1 cellular context compared by ENCODE assay signal in the genomic region with DNA sequence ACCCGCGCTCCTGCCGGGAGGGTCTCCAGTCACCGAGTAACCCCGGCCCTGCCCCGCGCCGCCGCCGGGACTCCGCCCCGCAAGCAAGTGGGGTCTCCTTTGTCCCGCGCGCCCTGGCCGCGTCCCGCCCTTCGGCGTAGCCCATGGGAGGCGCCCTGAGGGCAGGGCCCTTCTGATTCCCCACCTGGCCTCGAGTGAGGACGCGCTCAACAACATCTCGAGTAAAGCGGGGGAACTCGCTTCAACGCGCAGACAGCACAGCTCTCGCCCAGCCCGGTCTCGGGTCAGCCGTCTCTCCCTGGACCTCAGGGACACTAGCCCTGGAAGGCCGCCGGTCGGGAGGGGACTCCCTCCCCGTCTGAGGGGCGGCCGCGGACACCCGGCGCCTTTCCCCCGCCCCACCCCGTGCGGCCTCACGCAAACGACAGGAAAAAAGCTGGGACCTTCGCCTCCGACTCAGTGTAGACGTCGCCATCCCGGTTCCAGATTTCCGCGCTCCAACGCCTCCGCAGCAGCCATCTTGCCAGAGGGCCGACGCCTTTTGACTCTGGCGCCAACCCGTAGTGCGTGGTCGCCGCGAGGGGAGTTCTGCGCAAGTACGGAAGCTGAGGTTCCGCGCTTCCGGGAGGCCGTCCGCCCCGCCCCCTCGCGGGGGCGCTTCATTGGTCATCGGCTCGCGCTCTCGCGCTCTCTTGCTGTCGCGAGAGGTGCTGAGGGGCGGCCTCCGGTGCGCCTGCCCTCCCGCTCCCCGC.
TF ChIP-seq lines count a peak whose summit lies in the region.

No MANE protein-coding gene starts in this region.

TF ChIP-seq in HepG2, 621 proteins besides CTCF, POLR2A, EP300 and RAD21 (continued from another document and continues in another):
- TF ChIP-seq, protein P1, sequence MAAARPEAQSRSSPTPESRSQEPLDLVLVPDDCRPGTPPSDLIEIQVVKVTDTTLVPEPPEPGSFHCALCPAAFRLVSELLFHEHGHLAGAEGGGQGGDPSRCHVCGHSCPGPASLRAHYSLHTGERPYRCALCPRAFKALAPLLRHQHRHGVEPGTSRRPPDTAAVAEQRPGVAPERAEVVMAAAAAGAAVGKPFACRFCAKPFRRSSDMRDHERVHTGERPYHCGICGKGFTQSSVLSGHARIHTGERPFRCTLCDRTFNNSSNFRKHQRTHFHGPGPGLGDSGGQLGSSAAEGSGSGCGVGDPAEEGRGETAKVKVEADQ (CRISPR knock-in tag; IDR thresholded peaks at IDR 0.05; ENCODE audit: borderline replicate concordance), result no peak
- TF ChIP-seq SP5 (CRISPR knock-in tag; IDR thresholded peaks at IDR 0.05; ENCODE audit: borderline replicate concordance, low read depth) (peak; percentile 80), ZNF552 (CRISPR knock-in tag; IDR thresholded peaks at IDR 0.05; ENCODE audit: borderline replicate concordance) (peak; percentile 93; the same call in 1 of the 2 replicates), ZNF749 (CRISPR knock-in tag; IDR thresholded peaks at IDR 0.05; ENCODE audit: borderline replicate concordance) (peak; percentile 92), FOXK2 (IDR thresholded peaks at IDR 0.05) (no peak), ZMYM4 (CRISPR knock-in tag; IDR thresholded peaks at IDR 0.05) (peak; percentile 80), ZNF10 (CRISPR knock-in tag; IDR thresholded peaks at IDR 0.05; ENCODE audit: borderline replicate concordance, low read depth) (0 out of 2 replicates have a peak, but pooled peaks have one; percentile 70), CREB1 (IDR thresholded peaks at IDR 0.05) (peak; percentile 69; the same call in 1 of the 2 replicates), CREB1 (CRISPR knock-in tag; IDR thresholded peaks at IDR 0.05) (peak; percentile 84), KLF16 (CRISPR knock-in tag; IDR thresholded peaks at IDR 0.05) (peak; percentile 58 to 99; a peak in 2 of 4 replicates), TCF12 (IDR thresholded peaks at IDR 0.05) (no peak), TCF12 (CRISPR knock-in tag; IDR thresholded peaks at IDR 0.05) (peak; percentile 81), ZNF263 (CRISPR knock-in tag; IDR thresholded peaks at IDR 0.05) (peak; percentile 52; the same call in 1 of the 2 replicates), GLI4 (CRISPR knock-in tag; IDR thresholded peaks at IDR 0.05; ENCODE audit: borderline replicate concordance) (peak; percentile 42; the same call in 1 of the 2 replicates), ZNF678 (CRISPR knock-in tag; IDR thresholded peaks at IDR 0.05) (peak; percentile 87; the same call in 1 of the 2 replicates), CBX5 (CRISPR knock-in tag; IDR thresholded peaks at IDR 0.05; ENCODE audit: borderline replicate concordance) (peak; percentile 97), CHD4 (IDR thresholded peaks at IDR 0.05; ENCODE audit: borderline replicate concordance, low read length) (no peak), IRX3 (CRISPR knock-in tag; IDR thresholded peaks at IDR 0.05; ENCODE audit: borderline replicate concordance, low read depth) (peak; percentile 96), ZNF350 (CRISPR knock-in tag; IDR thresholded peaks at IDR 0.05; ENCODE audit: borderline replicate concordance, low read depth) (peak; percentile 96), ZNF674 (CRISPR knock-in tag; IDR thresholded peaks at IDR 0.05; ENCODE audit: low read depth) (peak; percentile 91; the same call in 1 of the 2 replicates), RARG (CRISPR knock-in tag; IDR thresholded peaks at IDR 0.05; ENCODE audit: low read depth) (peak; percentile 97; the same call in 1 of the 2 replicates), MAFG (CRISPR knock-in tag; IDR thresholded peaks at IDR 0.05) (no peak), TAF1 (CRISPR knock-in tag; IDR thresholded peaks at IDR 0.05) (peak; percentile 97)
- TF ChIP-seq, protein P2, sequence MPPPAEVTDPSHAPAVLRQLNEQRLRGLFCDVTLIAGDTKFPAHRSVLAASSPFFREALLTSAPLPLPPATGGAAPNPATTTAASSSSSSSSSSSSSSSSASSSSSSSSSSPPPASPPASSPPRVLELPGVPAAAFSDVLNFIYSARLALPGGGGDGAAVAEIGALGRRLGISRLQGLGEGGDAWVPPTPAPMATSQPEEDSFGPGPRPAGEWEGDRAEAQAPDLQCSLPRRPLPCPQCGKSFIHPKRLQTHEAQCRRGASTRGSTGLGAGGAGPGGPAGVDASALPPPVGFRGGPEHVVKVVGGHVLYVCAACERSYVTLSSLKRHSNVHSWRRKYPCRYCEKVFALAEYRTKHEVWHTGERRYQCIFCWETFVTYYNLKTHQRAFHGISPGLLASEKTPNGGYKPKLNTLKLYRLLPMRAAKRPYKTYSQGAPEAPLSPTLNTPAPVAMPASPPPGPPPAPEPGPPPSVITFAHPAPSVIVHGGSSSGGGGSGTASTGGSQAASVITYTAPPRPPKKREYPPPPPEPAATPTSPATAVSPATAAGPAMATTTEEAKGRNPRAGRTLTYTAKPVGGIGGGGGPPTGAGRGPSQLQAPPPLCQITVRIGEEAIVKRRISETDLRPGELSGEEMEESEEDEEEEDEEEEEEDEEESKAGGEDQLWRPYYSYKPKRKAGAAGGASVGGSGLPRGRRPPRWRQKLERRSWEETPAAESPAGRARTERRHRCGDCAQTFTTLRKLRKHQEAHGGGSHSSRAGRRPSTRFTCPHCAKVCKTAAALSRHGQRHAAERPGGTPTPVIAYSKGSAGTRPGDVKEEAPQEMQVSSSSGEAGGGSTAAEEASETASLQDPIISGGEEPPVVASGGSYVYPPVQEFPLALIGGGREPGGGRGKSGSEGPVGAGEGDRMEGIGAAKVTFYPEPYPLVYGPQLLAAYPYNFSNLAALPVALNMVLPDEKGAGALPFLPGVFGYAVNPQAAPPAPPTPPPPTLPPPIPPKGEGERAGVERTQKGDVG (CRISPR knock-in tag; IDR thresholded peaks at IDR 0.05; ENCODE audit: borderline replicate concordance), result peak; percentile 49; the same call in 1 of the 2 replicates
- TF ChIP-seq, protein P3, sequence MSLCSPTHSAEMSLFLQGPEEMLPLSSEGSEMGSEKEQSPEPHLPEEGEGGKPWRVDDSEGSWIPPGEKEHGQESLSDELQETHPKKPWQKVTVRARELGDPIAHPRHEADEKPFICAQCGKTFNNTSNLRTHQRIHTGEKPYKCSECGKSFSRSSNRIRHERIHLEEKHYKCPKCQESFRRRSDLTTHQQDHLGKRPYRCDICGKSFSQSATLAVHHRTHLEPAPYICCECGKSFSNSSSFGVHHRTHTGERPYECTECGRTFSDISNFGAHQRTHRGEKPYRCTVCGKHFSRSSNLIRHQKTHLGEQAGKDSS (CRISPR knock-in tag; IDR thresholded peaks at IDR 0.05; ENCODE audit: borderline replicate concordance, low read depth), result peak; percentile 97
- TF ChIP-seq, protein P4, sequence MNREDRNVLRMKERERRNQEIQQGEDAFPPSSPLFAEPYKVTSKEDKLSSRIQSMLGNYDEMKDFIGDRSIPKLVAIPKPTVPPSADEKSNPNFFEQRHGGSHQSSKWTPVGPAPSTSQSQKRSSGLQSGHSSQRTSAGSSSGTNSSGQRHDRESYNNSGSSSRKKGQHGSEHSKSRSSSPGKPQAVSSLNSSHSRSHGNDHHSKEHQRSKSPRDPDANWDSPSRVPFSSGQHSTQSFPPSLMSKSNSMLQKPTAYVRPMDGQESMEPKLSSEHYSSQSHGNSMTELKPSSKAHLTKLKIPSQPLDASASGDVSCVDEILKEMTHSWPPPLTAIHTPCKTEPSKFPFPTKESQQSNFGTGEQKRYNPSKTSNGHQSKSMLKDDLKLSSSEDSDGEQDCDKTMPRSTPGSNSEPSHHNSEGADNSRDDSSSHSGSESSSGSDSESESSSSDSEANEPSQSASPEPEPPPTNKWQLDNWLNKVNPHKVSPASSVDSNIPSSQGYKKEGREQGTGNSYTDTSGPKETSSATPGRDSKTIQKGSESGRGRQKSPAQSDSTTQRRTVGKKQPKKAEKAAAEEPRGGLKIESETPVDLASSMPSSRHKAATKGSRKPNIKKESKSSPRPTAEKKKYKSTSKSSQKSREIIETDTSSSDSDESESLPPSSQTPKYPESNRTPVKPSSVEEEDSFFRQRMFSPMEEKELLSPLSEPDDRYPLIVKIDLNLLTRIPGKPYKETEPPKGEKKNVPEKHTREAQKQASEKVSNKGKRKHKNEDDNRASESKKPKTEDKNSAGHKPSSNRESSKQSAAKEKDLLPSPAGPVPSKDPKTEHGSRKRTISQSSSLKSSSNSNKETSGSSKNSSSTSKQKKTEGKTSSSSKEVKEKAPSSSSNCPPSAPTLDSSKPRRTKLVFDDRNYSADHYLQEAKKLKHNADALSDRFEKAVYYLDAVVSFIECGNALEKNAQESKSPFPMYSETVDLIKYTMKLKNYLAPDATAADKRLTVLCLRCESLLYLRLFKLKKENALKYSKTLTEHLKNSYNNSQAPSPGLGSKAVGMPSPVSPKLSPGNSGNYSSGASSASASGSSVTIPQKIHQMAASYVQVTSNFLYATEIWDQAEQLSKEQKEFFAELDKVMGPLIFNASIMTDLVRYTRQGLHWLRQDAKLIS (CRISPR knock-in tag; IDR thresholded peaks at IDR 0.05), result peak; percentile 82; the same call in 1 of the 2 replicates
- TF ChIP-seq, protein P5, sequence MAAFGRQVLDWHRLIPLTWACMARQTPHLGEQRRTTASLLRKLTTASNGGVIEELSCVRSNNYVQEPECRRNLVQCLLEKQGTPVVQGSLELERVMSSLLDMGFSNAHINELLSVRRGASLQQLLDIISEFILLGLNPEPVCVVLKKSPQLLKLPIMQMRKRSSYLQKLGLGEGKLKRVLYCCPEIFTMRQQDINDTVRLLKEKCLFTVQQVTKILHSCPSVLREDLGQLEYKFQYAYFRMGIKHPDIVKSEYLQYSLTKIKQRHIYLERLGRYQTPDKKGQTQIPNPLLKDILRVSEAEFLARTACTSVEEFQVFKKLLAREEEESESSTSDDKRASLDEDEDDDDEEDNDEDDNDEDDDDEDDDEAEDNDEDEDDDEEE (CRISPR knock-in tag; IDR thresholded peaks at IDR 0.05), result peak; percentile 83; the same call in 1 of the 2 replicates
- TF ChIP-seq, protein P6, sequence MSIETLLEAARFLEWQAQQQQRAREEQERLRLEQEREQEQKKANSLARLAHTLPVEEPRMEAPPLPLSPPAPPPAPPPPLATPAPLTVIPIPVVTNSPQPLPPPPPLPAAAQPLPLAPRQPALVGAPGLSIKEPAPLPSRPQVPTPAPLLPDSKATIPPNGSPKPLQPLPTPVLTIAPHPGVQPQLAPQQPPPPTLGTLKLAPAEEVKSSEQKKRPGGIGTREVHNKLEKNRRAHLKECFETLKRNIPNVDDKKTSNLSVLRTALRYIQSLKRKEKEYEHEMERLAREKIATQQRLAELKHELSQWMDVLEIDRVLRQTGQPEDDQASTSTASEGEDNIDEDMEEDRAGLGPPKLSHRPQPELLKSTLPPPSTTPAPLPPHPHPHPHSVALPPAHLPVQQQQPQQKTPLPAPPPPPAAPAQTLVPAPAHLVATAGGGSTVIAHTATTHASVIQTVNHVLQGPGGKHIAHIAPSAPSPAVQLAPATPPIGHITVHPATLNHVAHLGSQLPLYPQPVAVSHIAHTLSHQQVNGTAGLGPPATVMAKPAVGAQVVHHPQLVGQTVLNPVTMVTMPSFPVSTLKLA (IDR thresholded peaks at IDR 0.05), result peak; percentile 72
- TF ChIP-seq, protein P7, sequence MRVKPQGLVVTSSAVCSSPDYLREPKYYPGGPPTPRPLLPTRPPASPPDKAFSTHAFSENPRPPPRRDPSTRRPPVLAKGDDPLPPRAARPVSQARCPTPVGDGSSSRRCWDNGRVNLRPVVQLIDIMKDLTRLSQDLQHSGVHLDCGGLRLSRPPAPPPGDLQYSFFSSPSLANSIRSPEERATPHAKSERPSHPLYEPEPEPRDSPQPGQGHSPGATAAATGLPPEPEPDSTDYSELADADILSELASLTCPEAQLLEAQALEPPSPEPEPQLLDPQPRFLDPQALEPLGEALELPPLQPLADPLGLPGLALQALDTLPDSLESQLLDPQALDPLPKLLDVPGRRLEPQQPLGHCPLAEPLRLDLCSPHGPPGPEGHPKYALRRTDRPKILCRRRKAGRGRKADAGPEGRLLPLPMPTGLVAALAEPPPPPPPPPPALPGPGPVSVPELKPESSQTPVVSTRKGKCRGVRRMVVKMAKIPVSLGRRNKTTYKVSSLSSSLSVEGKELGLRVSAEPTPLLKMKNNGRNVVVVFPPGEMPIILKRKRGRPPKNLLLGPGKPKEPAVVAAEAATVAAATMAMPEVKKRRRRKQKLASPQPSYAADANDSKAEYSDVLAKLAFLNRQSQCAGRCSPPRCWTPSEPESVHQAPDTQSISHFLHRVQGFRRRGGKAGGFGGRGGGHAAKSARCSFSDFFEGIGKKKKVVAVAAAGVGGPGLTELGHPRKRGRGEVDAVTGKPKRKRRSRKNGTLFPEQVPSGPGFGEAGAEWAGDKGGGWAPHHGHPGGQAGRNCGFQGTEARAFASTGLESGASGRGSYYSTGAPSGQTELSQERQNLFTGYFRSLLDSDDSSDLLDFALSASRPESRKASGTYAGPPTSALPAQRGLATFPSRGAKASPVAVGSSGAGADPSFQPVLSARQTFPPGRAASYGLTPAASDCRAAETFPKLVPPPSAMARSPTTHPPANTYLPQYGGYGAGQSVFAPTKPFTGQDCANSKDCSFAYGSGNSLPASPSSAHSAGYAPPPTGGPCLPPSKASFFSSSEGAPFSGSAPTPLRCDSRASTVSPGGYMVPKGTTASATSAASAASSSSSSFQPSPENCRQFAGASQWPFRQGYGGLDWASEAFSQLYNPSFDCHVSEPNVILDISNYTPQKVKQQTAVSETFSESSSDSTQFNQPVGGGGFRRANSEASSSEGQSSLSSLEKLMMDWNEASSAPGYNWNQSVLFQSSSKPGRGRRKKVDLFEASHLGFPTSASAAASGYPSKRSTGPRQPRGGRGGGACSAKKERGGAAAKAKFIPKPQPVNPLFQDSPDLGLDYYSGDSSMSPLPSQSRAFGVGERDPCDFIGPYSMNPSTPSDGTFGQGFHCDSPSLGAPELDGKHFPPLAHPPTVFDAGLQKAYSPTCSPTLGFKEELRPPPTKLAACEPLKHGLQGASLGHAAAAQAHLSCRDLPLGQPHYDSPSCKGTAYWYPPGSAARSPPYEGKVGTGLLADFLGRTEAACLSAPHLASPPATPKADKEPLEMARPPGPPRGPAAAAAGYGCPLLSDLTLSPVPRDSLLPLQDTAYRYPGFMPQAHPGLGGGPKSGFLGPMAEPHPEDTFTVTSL (CRISPR knock-in tag; IDR thresholded peaks at IDR 0.05; ENCODE audit: borderline replicate concordance), result 0 out of 2 replicates have a peak, but pooled peaks have one; percentile 35
- TF ChIP-seq, protein P8, sequence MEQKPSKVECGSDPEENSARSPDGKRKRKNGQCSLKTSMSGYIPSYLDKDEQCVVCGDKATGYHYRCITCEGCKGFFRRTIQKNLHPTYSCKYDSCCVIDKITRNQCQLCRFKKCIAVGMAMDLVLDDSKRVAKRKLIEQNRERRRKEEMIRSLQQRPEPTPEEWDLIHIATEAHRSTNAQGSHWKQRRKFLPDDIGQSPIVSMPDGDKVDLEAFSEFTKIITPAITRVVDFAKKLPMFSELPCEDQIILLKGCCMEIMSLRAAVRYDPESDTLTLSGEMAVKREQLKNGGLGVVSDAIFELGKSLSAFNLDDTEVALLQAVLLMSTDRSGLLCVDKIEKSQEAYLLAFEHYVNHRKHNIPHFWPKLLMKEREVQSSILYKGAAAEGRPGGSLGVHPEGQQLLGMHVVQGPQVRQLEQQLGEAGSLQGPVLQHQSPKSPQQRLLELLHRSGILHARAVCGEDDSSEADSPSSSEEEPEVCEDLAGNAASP (CRISPR knock-in tag; IDR thresholded peaks at IDR 0.05; ENCODE audit: borderline replicate concordance), result peak; percentile 83
- TF ChIP-seq, protein P9, sequence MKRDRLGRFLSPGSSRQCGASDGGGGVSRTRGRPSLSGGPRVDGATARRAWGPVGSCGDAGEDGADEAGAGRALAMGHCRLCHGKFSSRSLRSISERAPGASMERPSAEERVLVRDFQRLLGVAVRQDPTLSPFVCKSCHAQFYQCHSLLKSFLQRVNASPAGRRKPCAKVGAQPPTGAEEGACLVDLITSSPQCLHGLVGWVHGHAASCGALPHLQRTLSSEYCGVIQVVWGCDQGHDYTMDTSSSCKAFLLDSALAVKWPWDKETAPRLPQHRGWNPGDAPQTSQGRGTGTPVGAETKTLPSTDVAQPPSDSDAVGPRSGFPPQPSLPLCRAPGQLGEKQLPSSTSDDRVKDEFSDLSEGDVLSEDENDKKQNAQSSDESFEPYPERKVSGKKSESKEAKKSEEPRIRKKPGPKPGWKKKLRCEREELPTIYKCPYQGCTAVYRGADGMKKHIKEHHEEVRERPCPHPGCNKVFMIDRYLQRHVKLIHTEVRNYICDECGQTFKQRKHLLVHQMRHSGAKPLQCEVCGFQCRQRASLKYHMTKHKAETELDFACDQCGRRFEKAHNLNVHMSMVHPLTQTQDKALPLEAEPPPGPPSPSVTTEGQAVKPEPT (CRISPR knock-in tag; IDR thresholded peaks at IDR 0.05; ENCODE audit: low read depth), result peak; percentile 90; the same call in 1 of the 2 replicates
